Comparison of ENCODE assay signal across 1 cellular context in the genomic region with DNA sequence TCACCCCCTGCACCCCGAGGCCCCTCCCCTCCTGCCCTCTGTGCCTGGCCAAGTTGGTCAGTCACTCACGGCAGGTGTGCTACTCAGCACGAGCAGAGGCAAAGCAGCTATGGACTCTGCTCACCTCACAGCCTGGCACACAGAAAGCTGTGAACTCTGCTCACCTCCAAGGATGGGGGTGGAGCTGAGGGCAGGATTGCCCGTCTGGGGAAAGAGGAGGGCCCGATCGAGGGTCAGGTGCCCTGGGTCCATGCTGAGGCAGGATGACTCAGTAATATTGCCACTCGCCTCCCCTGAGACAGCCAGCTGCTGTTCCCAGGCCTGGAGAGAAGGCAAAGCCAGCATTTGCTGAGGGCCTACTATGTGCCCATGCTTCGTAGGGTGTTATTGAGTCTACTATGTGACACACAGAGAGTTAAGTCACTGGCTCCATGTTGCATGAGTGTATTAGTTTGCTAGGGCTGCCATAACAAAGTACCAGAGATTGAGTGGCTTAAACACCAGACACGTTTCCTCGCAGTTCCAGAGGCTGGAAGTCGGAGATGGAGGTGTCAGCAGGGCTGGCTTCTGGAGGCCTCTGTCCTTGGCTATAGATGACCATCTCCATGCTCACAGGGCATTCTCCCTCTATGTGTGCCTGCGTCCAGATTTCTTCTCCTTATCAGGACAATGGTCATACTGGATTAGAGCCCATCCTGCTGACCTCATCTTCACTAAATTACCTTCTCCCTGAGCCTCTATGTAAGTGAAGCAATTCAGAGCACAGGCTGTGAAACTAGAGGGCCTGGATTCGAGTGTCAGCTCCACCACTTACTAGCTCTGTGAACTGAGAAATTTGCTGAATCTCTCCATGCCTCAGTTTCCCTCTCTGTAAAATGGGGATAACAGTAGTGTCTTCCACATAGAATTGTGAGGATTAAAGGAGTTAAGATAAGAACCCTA.
TF ChIP-seq lines count a peak whose summit lies in the region.

No MANE protein-coding gene starts in this region.

TF ChIP-seq in K562, 482 proteins besides CTCF, POLR2A, EP300 and RAD21:
- TF ChIP-seq MXI1 (IDR thresholded peaks at IDR 0.05; ENCODE audit: low read depth, low read length) (no peak), BCOR (IDR thresholded peaks at IDR 0.05) (peak; percentile 83), JUN (IDR thresholded peaks at IDR 0.05; ENCODE audit: borderline replicate concordance, low read depth, low read length) (0 out of 2 replicates have a peak, but pooled peaks have one; percentile 14), JUN (CRISPR knock-in tag; IDR thresholded peaks at IDR 0.05; ENCODE audit: borderline replicate concordance) (no peak), CREB1 (IDR thresholded peaks at IDR 0.05) (no peak), CREB1 (CRISPR knock-in tag; IDR thresholded peaks at IDR 0.05) (no peak), BHLHE40 (IDR thresholded peaks at IDR 0.05; ENCODE audit: low read length) (0 out of 2 replicates have a peak, but pooled peaks have one; percentile 8), FOXJ3 (CRISPR knock-in tag; IDR thresholded peaks at IDR 0.05) (no peak), ZNF316 (IDR thresholded peaks at IDR 0.05) (peak; percentile 17; the same call in 1 of the 2 replicates), NR3C1 (CRISPR knock-in tag; IDR thresholded peaks at IDR 0.05) (no peak), RBM25 (IDR thresholded peaks at IDR 0.05; ENCODE audit: low read depth, low read length, severe bottlenecking) (peak; percentile 76), HDAC2 (IDR thresholded peaks at IDR 0.05) (peak; percentile 48; the same call in 1 of the 2 replicates), HSF4 (CRISPR knock-in tag; IDR thresholded peaks at IDR 0.05; ENCODE audit: borderline replicate concordance) (no peak), CEBPG (CRISPR knock-in tag; IDR thresholded peaks at IDR 0.05) (no peak), CEBPG (tag; conservative IDR thresholded peaks at IDR 0.05 in 1 of 2, IDR thresholded peaks at IDR 0.05 in 1 of 2) (peak in 1 of 2 experiments; percentile 23; a peak in 1 of 4 replicates), ADNP (tag; IDR thresholded peaks at IDR 0.05) (peak; percentile 73; the same call in 1 of the 2 replicates), C11orf30 (IDR thresholded peaks at IDR 0.05; ENCODE audit: low read depth) (peak; percentile 73), NR1H2 (CRISPR knock-in tag; IDR thresholded peaks at IDR 0.05) (no peak), ZKSCAN1 (IDR thresholded peaks at IDR 0.05; ENCODE audit: low read depth, low read length) (peak; percentile 96), NFE2 (IDR thresholded peaks at IDR 0.05; ENCODE audit: low read depth) (peak; percentile 33; the same call in 1 of the 2 replicates), MAFG (tag; conservative IDR thresholded peaks at IDR 0.05) (peak; percentile 23; the same call in 1 of the 2 replicates), KDM1A (IDR thresholded peaks at IDR 0.05) (peak; percentile 59 to 76), DPF2 (IDR thresholded peaks at IDR 0.05) (0 out of 2 replicates have a peak, but pooled peaks have one; percentile 8), MAFF (IDR thresholded peaks at IDR 0.05; ENCODE audit: low read length) (0 out of 2 replicates have a peak, but pooled peaks have one; percentile 12), ATF7 (IDR thresholded peaks at IDR 0.05) (0 out of 2 replicates have a peak, but pooled peaks have one; percentile 29), KAT8 (IDR thresholded peaks at IDR 0.05; ENCODE audit: low read depth) (no peak), JUND (IDR thresholded peaks at IDR 0.05; ENCODE audit: borderline replicate concordance, low read depth, low read length) (0 out of 2 replicates have a peak, but pooled peaks have one; percentile 4), JUND (tag; IDR thresholded peaks at IDR 0.05; ENCODE audit: borderline replicate concordance, low read depth, low read length) (peak; percentile 11; the same call in 1 of the 3 replicates), TRIM28 (IDR thresholded peaks at IDR 0.05) (no peak), RFX5 (IDR thresholded peaks at IDR 0.05; ENCODE audit: low read depth, low read length) (no peak), MAFK (IDR thresholded peaks at IDR 0.05; ENCODE audit: low read length) (peak; percentile 53), PHF21A (IDR thresholded peaks at IDR 0.05; ENCODE audit: borderline replicate concordance, low read depth) (peak; percentile 24; the same call in 1 of the 2 replicates), ZNF668 (CRISPR knock-in tag; IDR thresholded peaks at IDR 0.05) (no peak), CREM (IDR thresholded peaks at IDR 0.05; ENCODE audit: low read depth) (no peak), ARID1B (IDR thresholded peaks at IDR 0.05) (peak; percentile 27; the same call in 1 of the 2 replicates)
- TF ChIP-seq, protein P1, sequence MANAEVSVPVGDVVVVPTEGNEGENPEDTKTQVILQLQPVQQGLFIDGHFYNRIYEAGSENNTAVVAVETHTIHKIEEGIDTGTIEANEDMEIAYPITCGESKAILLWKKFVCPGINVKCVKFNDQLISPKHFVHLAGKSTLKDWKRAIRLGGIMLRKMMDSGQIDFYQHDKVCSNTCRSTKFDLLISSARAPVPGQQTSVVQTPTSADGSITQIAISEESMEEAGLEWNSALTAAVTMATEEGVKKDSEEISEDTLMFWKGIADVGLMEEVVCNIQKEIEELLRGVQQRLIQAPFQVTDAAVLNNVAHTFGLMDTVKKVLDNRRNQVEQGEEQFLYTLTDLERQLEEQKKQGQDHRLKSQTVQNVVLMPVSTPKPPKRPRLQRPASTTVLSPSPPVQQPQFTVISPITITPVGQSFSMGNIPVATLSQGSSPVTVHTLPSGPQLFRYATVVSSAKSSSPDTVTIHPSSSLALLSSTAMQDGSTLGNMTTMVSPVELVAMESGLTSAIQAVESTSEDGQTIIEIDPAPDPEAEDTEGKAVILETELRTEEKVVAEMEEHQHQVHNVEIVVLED (CRISPR knock-in tag; IDR thresholded peaks at IDR 0.05) = no peak
- TF ChIP-seq, protein P2, sequence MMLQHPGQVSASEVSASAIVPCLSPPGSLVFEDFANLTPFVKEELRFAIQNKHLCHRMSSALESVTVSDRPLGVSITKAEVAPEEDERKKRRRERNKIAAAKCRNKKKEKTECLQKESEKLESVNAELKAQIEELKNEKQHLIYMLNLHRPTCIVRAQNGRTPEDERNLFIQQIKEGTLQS (IDR thresholded peaks at IDR 0.05) = peak; percentile 67; the same call in 1 of the 2 replicates
- TF ChIP-seq, protein P2 (CRISPR knock-in tag; conservative IDR thresholded peaks at IDR 0.05) = no peak
